Comparison of ENCODE assay signal across 15 cellular contexts in the genomic region with DNA sequence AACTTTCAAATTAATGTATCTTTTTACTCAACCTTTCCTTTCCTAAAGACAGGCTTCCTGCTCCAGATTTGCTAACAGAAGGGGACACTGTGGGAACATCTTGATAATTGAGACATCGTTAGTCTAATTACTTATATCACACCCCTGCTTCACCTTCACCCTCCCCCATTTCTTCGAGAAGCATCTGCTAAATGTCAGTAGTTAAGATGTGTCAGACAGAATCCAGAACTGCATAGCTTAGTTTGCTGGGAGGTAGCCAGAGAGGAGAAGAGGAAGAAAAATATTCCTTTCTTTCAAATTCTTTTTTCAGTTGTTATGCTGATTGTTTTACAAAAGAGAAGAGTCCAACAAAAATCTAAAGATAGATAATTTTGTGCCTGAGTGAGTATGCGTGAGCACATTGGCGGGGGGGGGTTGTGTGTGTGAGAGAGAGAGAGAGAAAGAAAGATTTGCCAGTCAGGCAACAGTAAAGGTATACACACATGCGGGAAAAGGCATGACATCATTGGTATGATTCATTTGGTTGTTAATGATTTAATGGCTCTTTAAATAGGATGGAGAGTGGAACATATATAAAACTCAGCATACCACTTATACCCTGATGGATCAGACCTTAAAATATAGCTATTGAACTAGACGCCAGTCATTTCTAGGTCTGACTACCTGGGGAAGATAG.
DNase-seq lines count a peak whose midpoint lies in the region; ATAC-seq and TF ChIP-seq lines count a peak whose summit lies in the region.
"Had no signal": no experiment of that assay in that cellular context is flagged by ENCODE, and none has a peak within 500 bp of the region (broad histone marks: within the 10 kb centered on the region; RNA-seq: fewer than 3 reads in every experiment).

No MANE protein-coding gene starts in this region.

- H3K27ac ChIP-seq in right atrium auricular region = peak overlapping the region in 1 of 2 donors; percentile 69
- H3K27ac ChIP-seq in hepatocyte = peak overlapping the region; percentile 66
- H3K27ac ChIP-seq in stomach smooth muscle (ENCODE audit: low read length) = peak overlapping the region; percentile 58
- H3K27ac ChIP-seq: ascending aorta, ovary, upper lobe of left lung had no signal

- intact Hi-C loops in Right ventricle myocardium superior (cut with DNase I) = no loop called here
- intact Hi-C loops in activated T-helper 2 cell treated with anti-CD3 and anti-CD28 coated beads, Interferon-gamma antibody, Interleukin-2, Interleukin-4, amounts not matched to agents 10 μg/mL and 5 μg/mL and 100 μg/mL, durations not matched to agents 14 hours and 24 hours and 36 hours (cut with micrococcal nuclease) = no loop called here

- WGBS in hepatocyte (ENCODE audit: low lambda C conversion rate, missing lambda C conversion rate) = 44% methylated on average over 6 of the region's 6 CpGs

- no peak overlapping the region for H3K4me3 ChIP-seq in right atrium auricular region
- no peak overlapping the region for H3K4me3 ChIP-seq in hepatocyte
- no peak overlapping the region for H3K4me3 ChIP-seq in stomach smooth muscle (ENCODE audit: low read length in 2 of 2)
- H3K4me3 ChIP-seq: ascending aorta, ovary, upper lobe of left lung had no signal

- DNase-seq in Right ventricle myocardium superior (no peak), right atrium auricular region (ENCODE audit: low spot score) (no peak), chondrocyte (ENCODE audit: low spot score) (no peak), hepatocyte (ENCODE audit: low spot score) (peak; percentile 51)
- no peak for DNase-seq in activated T-helper 2 cell treated with anti-CD3 and anti-CD28 coated beads, Interferon-gamma antibody, Interleukin-2, Interleukin-4, amounts not matched to agents 10 μg/mL and 5 μg/mL and 100 μg/mL, durations not matched to agents 14 hours and 24 hours and 36 hours (ENCODE audit: low spot score)
- DNase-seq in stimulated activated CD4-positive, alpha-beta T cell treated with anti-CD3 and anti-CD28 coated beads, Interleukin-15, amount 100 ng/mL, for 24 hours = no peak
- DNase-seq: activated CD4-positive, alpha-beta T cell treated with anti-CD3 and anti-CD28 coated beads, Interleukin-2, amount 50 U/mL, for 48 hours; DMS 273 treated with DMSO at 0.1 percent for 48 hours; NCI-H1105 treated with DMSO at 0.1 percent for 48 hours; NCI-H526; ovary; upper lobe of left lung had no signal

- H3K4me1 Mint-ChIP-seq in chondrocyte (ENCODE audit: low read depth) = peaks cover 21% of the 10 kb centered on the region
- H3K4me1 Mint-ChIP-seq in activated T-helper 2 cell treated with anti-CD3 and anti-CD28 coated beads, Interferon-gamma antibody, Interleukin-2, Interleukin-4, amounts not matched to agents 10 μg/mL and 5 μg/mL and 100 μg/mL, durations not matched to agents 14 hours and 24 hours and 36 hours (ENCODE audit: low read depth) = no peaks in the 10 kb centered on the region

- peak; percentile 77 for ATAC-seq in Right ventricle myocardium superior (ENCODE audit: poor library complexity)
- ATAC-seq in GM21786 (IDR thresholded peaks at IDR 0.05; ENCODE audit: unreplicated experiment) = no peak

- H3K27me3 ChIP-seq in right atrium auricular region = no peaks in the 10 kb centered on the region
- no peaks in the 10 kb centered on the region for H3K27me3 ChIP-seq in hepatocyte
- H3K27me3 ChIP-seq in stomach smooth muscle (ENCODE audit: control insufficient read depth in 1 of 2, insufficient read depth in 2 of 2, low read length in 2 of 2) = no peaks in the 10 kb centered on the region
- H3K27me3 ChIP-seq: ascending aorta, upper lobe of left lung had no signal

- H3K36me3 ChIP-seq in right atrium auricular region = no peaks in the 10 kb centered on the region
- no peaks in the 10 kb centered on the region for H3K36me3 ChIP-seq in hepatocyte (replicated peaks; ENCODE audit: insufficient read depth, low read depth)
- no peaks in the 10 kb centered on the region for H3K36me3 ChIP-seq in stomach smooth muscle (ENCODE audit: control insufficient read depth in 2 of 2, insufficient read depth in 2 of 2, low read length in 2 of 2)
- H3K36me3 ChIP-seq: ascending aorta, ovary, upper lobe of left lung had no signal

- peak overlapping the region; percentile 4 for H2AFZ ChIP-seq in hepatocyte

- H4K20me1 ChIP-seq in hepatocyte (ENCODE audit: insufficient read depth, poor library complexity, severe bottlenecking) = no peaks in the 10 kb centered on the region

- peak overlapping the region in 1 of 2 donors; percentile 45 for H3K9ac ChIP-seq in stomach smooth muscle (ENCODE audit: low read length in 2 of 2)

- H3K4me2 ChIP-seq in hepatocyte = no peak overlapping the region

- H3K79me2 ChIP-seq in hepatocyte = no peaks in the 10 kb centered on the region

- no peaks in the 10 kb centered on the region for H3K36me3 Mint-ChIP-seq in chondrocyte (ENCODE audit: low read depth)
- no peaks in the 10 kb centered on the region for H3K36me3 Mint-ChIP-seq in activated T-helper 2 cell treated with anti-CD3 and anti-CD28 coated beads, Interferon-gamma antibody, Interleukin-2, Interleukin-4, amounts not matched to agents 10 μg/mL and 5 μg/mL and 100 μg/mL, durations not matched to agents 14 hours and 24 hours and 36 hours (ENCODE audit: low read depth)

- H3K9me2 ChIP-seq in hepatocyte (replicated peaks; ENCODE audit: insufficient read depth) = no peaks in the 10 kb centered on the region

- no peaks in the 10 kb centered on the region for H3K9me3 Mint-ChIP-seq in chondrocyte (ENCODE audit: low read depth)
- H3K9me3 Mint-ChIP-seq in activated T-helper 2 cell treated with anti-CD3 and anti-CD28 coated beads, Interferon-gamma antibody, Interleukin-2, Interleukin-4, amounts not matched to agents 10 μg/mL and 5 μg/mL and 100 μg/mL, durations not matched to agents 14 hours and 24 hours and 36 hours = peaks cover 3% of the 10 kb centered on the region

- peak overlapping the region; percentile 72 for H3K27ac Mint-ChIP-seq in chondrocyte (ENCODE audit: unreplicated experiment)
- no peak overlapping the region for H3K27ac Mint-ChIP-seq in activated T-helper 2 cell treated with anti-CD3 and anti-CD28 coated beads, Interferon-gamma antibody, Interleukin-2, Interleukin-4, amounts not matched to agents 10 μg/mL and 5 μg/mL and 100 μg/mL, durations not matched to agents 14 hours and 24 hours and 36 hours

- no peaks in the 10 kb centered on the region for H3K9me3 ChIP-seq in right atrium auricular region
- H3K9me3 ChIP-seq in hepatocyte (ENCODE audit: low read depth) = no peaks in the 10 kb centered on the region
- H3K9me3 ChIP-seq in stomach smooth muscle (ENCODE audit: control insufficient read depth in 2 of 2, low read length in 2 of 2) = no peaks in the 10 kb centered on the region
- H3K9me3 ChIP-seq: ascending aorta, ovary, upper lobe of left lung had no signal

- TF ChIP-seq CTCF in right atrium auricular region (IDR thresholded peaks at IDR 0.05) (no peak), chondrocyte (IDR thresholded peaks at IDR 0.05) (no peak), hepatocyte (IDR thresholded peaks at IDR 0.05; ENCODE audit: poor library complexity) (no peak)

- H3K27me3 Mint-ChIP-seq in chondrocyte (ENCODE audit: low read depth) = no peaks in the 10 kb centered on the region
- H3K27me3 Mint-ChIP-seq in activated T-helper 2 cell treated with anti-CD3 and anti-CD28 coated beads, Interferon-gamma antibody, Interleukin-2, Interleukin-4, amounts not matched to agents 10 μg/mL and 5 μg/mL and 100 μg/mL, durations not matched to agents 14 hours and 24 hours and 36 hours (ENCODE audit: low read depth) = no peaks in the 10 kb centered on the region

- H3K4me1 ChIP-seq in right atrium auricular region (no peaks in the 10 kb centered on the region), hepatocyte (ENCODE audit: insufficient read depth) (peaks cover 11% of the 10 kb centered on the region), stomach smooth muscle (ENCODE audit: control insufficient read depth, insufficient read depth, low read length) (peaks cover 4% of the 10 kb centered on the region)
- H3K4me1 ChIP-seq: ascending aorta, upper lobe of left lung had no signal

- no peak overlapping the region for H3K4me3 Mint-ChIP-seq in chondrocyte (ENCODE audit: unreplicated experiment)
- no peak overlapping the region for H3K4me3 Mint-ChIP-seq in activated T-helper 2 cell treated with anti-CD3 and anti-CD28 coated beads, Interferon-gamma antibody, Interleukin-2, Interleukin-4, amounts not matched to agents 10 μg/mL and 5 μg/mL and 100 μg/mL, durations not matched to agents 14 hours and 24 hours and 36 hours (ENCODE audit: low read depth)
